In genomic region chr12:8045952-8046944, GRCh38 we compare ENCODE assay signal across 8 cellular contexts. TPM values are rescaled to one million over a fixed set of nuclear protein-coding genes. Genes with fewer than 3 reads are reported as not detected.
DNase-seq lines count a peak whose midpoint lies in the region; ATAC-seq, FAIRE-seq and TF ChIP-seq lines count a peak whose summit lies in the region.

No MANE protein-coding gene starts in this region.

- H3K27me3 Mint-ChIP-seq in CD4-positive, CD25-positive, alpha-beta regulatory T cell: no peaks in the 10 kb centered on the region
- H3K27me3 Mint-ChIP-seq in mesothelial cell of epicardium (ENCODE audit: low read depth): no peaks in the 10 kb centered on the region
- no peaks in the 10 kb centered on the region for H3K27me3 Mint-ChIP-seq in stimulated activated memory B cell treated with anti-CD40 and anti-IgM and Interleukin-4, amounts not matched to agents 10 μg/mL and 1 μg/mL and 100 μg/mL, for 72 hours

- H3K36me3 ChIP-seq in CD4-positive, CD25-positive, alpha-beta regulatory T cell (ENCODE audit: control insufficient read depth, insufficient read depth, low read length): peaks cover 77% of the 10 kb centered on the region

- no peaks in the 10 kb centered on the region for H3K9me3 ChIP-seq in CD4-positive, CD25-positive, alpha-beta regulatory T cell (ENCODE audit: control insufficient read depth in 2 of 2, low read length in 2 of 2)

- peak; percentile 78 for FAIRE-seq in endometrium (lab: Jason Lieb, UNC)

- peak; percentile 63 to 85 (median 76) for DNase-seq in CD4-positive, CD25-positive, alpha-beta regulatory T cell
- DNase-seq in HEK293T (ENCODE audit: extremely low spot score): peak; percentile 78
- peak; percentile 6 for DNase-seq in NCI-H82 treated with DMSO at 0.1 percent for 48 hours (lab: John Stamatoyannopoulos, UW; ENCODE audit: unreplicated experiment)
- DNase-seq in activated CD8-positive, alpha-beta memory T cell treated with anti-CD3 and anti-CD28 coated beads for 24 hours: peak; percentile 91
- peak; percentile 57 to 84 for DNase-seq in mesothelial cell of epicardium (ENCODE audit: low spot score in 2 of 2, unreplicated experiment in 2 of 2)
- DNase-seq in stimulated activated CD8-positive, alpha-beta memory T cell treated with anti-CD3 and anti-CD28 coated beads, Interleukin-4, amount 100 ng/mL, for 1 hour (ENCODE audit: low read depth in 2 of 2, low spot score in 1 of 2): peak; percentile 66 to 72

- no peaks in the 10 kb centered on the region for H3K27me3 ChIP-seq in CD4-positive, CD25-positive, alpha-beta regulatory T cell (ENCODE audit: control insufficient read depth, insufficient read depth, low read length)

- H3K9me3 Mint-ChIP-seq in CD4-positive, CD25-positive, alpha-beta regulatory T cell: no peaks in the 10 kb centered on the region
- H3K9me3 Mint-ChIP-seq in mesothelial cell of epicardium: no peaks in the 10 kb centered on the region
- no peaks in the 10 kb centered on the region for H3K9me3 Mint-ChIP-seq in stimulated activated memory B cell treated with anti-CD40 and anti-IgM and Interleukin-4, amounts not matched to agents 10 μg/mL and 1 μg/mL and 100 μg/mL, for 72 hours

- peak; percentile 84 for TF ChIP-seq CTCF in mesothelial cell of epicardium (IDR thresholded peaks at IDR 0.05; ENCODE audit: unreplicated experiment)

- H3K36me3 Mint-ChIP-seq in CD4-positive, CD25-positive, alpha-beta regulatory T cell: peaks cover 67% of the 10 kb centered on the region
- H3K36me3 Mint-ChIP-seq in mesothelial cell of epicardium: peaks cover 47% of the 10 kb centered on the region
- H3K36me3 Mint-ChIP-seq in stimulated activated memory B cell treated with anti-CD40 and anti-IgM and Interleukin-4, amounts not matched to agents 10 μg/mL and 1 μg/mL and 100 μg/mL, for 72 hours: peaks cover 66% of the 10 kb centered on the region

- peaks cover 11 to 13% (median 12%) of the 10 kb centered on the region in 4 donors for H3K4me1 Mint-ChIP-seq in CD4-positive, CD25-positive, alpha-beta regulatory T cell
- H3K4me1 Mint-ChIP-seq in mesothelial cell of epicardium: no peaks in the 10 kb centered on the region
- peaks cover 9% of the 10 kb centered on the region for H3K4me1 Mint-ChIP-seq in stimulated activated memory B cell treated with anti-CD40 and anti-IgM and Interleukin-4, amounts not matched to agents 10 μg/mL and 1 μg/mL and 100 μg/mL, for 72 hours

- H3K4me3 Mint-ChIP-seq in CD4-positive, CD25-positive, alpha-beta regulatory T cell: no peak overlapping the region
- no peak overlapping the region for H3K4me3 Mint-ChIP-seq in mesothelial cell of epicardium
- H3K4me3 Mint-ChIP-seq in stimulated activated memory B cell treated with anti-CD40 and anti-IgM and Interleukin-4, amounts not matched to agents 10 μg/mL and 1 μg/mL and 100 μg/mL, for 72 hours: no peak overlapping the region

- H3K4me3 ChIP-seq in CD4-positive, CD25-positive, alpha-beta regulatory T cell (ENCODE audit: low read depth, low read length): no peak overlapping the region

- ATAC-seq in CD4-positive, CD25-positive, alpha-beta regulatory T cell (ENCODE audit: low read depth in 2 of 2): peak; percentile 74 to 78
- ATAC-seq in stimulated activated memory B cell treated with anti-CD40 and anti-IgM and Interleukin-4, amounts not matched to agents 10 μg/mL and 1 μg/mL and 100 μg/mL, for 72 hours: no peak

- POLR2A ChIA-PET in HEK293T (lab: Yijun Ruan, JAX): interaction anchor here (2.1 kb wide), 1 partner anchor 32 kb away, joined by 10 read pairs; no protein-coding TSS in a partner anchor

- H3K4me1 ChIP-seq in CD4-positive, CD25-positive, alpha-beta regulatory T cell (ENCODE audit: control insufficient read depth, insufficient read depth, low read length, poor library complexity, severe bottlenecking): peaks cover 5% of the 10 kb centered on the region

- no peak overlapping the region for H3K27ac ChIP-seq in CD4-positive, CD25-positive, alpha-beta regulatory T cell (ENCODE audit: insufficient read depth, low read length, poor library complexity, severe bottlenecking)

- CTCF ChIA-PET in HEK293T (lab: Yijun Ruan, JAX): interaction anchor here (0.5 to 3.0 kb wide), 13 partner anchors 10 to 180 kb away, joined by 3 to 13 read pairs (median 4); no protein-coding TSS in a partner anchor

- H3K27ac Mint-ChIP-seq in CD4-positive, CD25-positive, alpha-beta regulatory T cell: no peak overlapping the region
- no peak overlapping the region for H3K27ac Mint-ChIP-seq in mesothelial cell of epicardium
- no peak overlapping the region for H3K27ac Mint-ChIP-seq in stimulated activated memory B cell treated with anti-CD40 and anti-IgM and Interleukin-4, amounts not matched to agents 10 μg/mL and 1 μg/mL and 100 μg/mL, for 72 hours

TF ChIP-seq in HEK293T, 16 proteins besides CTCF, POLR2A, EP300 and RAD21:
- TF ChIP-seq NFRKB (IDR thresholded peaks at IDR 0.05): no peak
- no peak for TF ChIP-seq ZNF384 (IDR thresholded peaks at IDR 0.05)
- TF ChIP-seq FOXM1 (IDR thresholded peaks at IDR 0.05; ENCODE audit: borderline replicate concordance): no peak
- no peak for TF ChIP-seq FOXK2 (IDR thresholded peaks at IDR 0.05)
- TF ChIP-seq ARNT (IDR thresholded peaks at IDR 0.05): no peak
- no peak for TF ChIP-seq L3MBTL2 (conservative IDR thresholded peaks at IDR 0.05)
- no peak for TF ChIP-seq FOXA1 (IDR thresholded peaks at IDR 0.05)
- no peak for TF ChIP-seq HDGF (IDR thresholded peaks at IDR 0.05; ENCODE audit: borderline replicate concordance)
- no peak for TF ChIP-seq SP1 (IDR thresholded peaks at IDR 0.05)
- no peak for TF ChIP-seq CTBP1 (IDR thresholded peaks at IDR 0.05; ENCODE audit: borderline replicate concordance)
- TF ChIP-seq ELF4 (IDR thresholded peaks at IDR 0.05): no peak
- TF ChIP-seq SUZ12 (IDR thresholded peaks at IDR 0.05): no peak
- TF ChIP-seq LEF1 (IDR thresholded peaks at IDR 0.05; ENCODE audit: borderline replicate concordance): no peak
- no peak for TF ChIP-seq TARDBP (IDR thresholded peaks at IDR 0.05)
- TF ChIP-seq BHLHE40 (IDR thresholded peaks at IDR 0.05; ENCODE audit: borderline replicate concordance): no peak
- TF ChIP-seq PKNOX1 (IDR thresholded peaks at IDR 0.05): no peak

RNA-seq across cellular contexts. Expression of gene FOXJ2, which starts 13.7 kb away (rescaled TPM):
- total RNA-seq in CD4-positive, CD25-positive, alpha-beta regulatory T cell: 26.1 TPM
- 1 to 10 TPM; 6.6 to 9.5 (median 8.1) TPM for polyA plus RNA-seq in CD4-positive, CD25-positive, alpha-beta regulatory T cell
- 16.1 to 16.7 TPM (median 16.7 TPM) in 3 replicates for total RNA-seq in mesothelial cell of epicardium

RNA-seq across cellular contexts. Expression of gene C3AR1, which starts 19.9 kb away (rescaled TPM):
- total RNA-seq in CD4-positive, CD25-positive, alpha-beta regulatory T cell: 2.7 TPM
- polyA plus RNA-seq in CD4-positive, CD25-positive, alpha-beta regulatory T cell: 10 to 100 TPM in 2 of 4 donors, 1 to 10 TPM in 2; 6.5 to 12.7 (median 9.5) TPM
- not detected in 3 replicates for total RNA-seq in mesothelial cell of epicardium

RNA-seq across cellular contexts. Expression of gene NECAP1, which starts 35.8 kb away (rescaled TPM):
- 78.3 TPM for total RNA-seq in CD4-positive, CD25-positive, alpha-beta regulatory T cell
- polyA plus RNA-seq in CD4-positive, CD25-positive, alpha-beta regulatory T cell: 10 to 100 TPM; 20.5 to 34.8 (median 23.8) TPM
- total RNA-seq in mesothelial cell of epicardium: 26.1 to 31.0 TPM (median 28.7 TPM) in 3 replicates

Comparison
In these comparisons a context has a peak if more than half of its experiments do, and no peak if none do; other contexts are left out.
1. DNase-seq: peak in every context shown above with its lines; median percentile 91 in activated CD8-positive, alpha-beta memory T cell treated with anti-CD3 and anti-CD28 coated beads for 24 hours; 78 in HEK293T; 76 in CD4-positive, CD25-positive, alpha-beta regulatory T cell; 70 in mesothelial cell of epicardium; 69 in stimulated activated CD8-positive, alpha-beta memory T cell treated with anti-CD3 and anti-CD28 coated beads, Interleukin-4, amount 100 ng/mL, for 1 hour; 6 in NCI-H82 treated with DMSO at 0.1 percent for 48 hours.